7 cellular contexts compared by ENCODE assay signal in genomic region chr10:30437039-30437781, GRCh38. TPM values are rescaled to one million over a fixed set of nuclear protein-coding genes. Genes with fewer than 3 reads are reported as not detected.
DNase-seq lines count a peak whose midpoint lies in the region; ATAC-seq, FAIRE-seq and TF ChIP-seq lines count a peak whose summit lies in the region.

No MANE protein-coding gene starts in this region.

- peak overlapping the region; percentile 61 to 73 (median 66) for H3K4me3 Mint-ChIP-seq in nephron

- H3K9ac ChIP-seq in OCI-LY1 (ENCODE audit: low read length) = peak overlapping the region; percentile 31; the same call in 1 of the 2 replicates
- H3K9ac ChIP-seq in colonic mucosa (ENCODE audit: low read depth in 2 of 2, low read length in 2 of 2) = peak overlapping the region in 1 of 2 donors; percentile 23

- H3K36me3 Mint-ChIP-seq in nephron (ENCODE audit: low read depth) = peaks cover 7% of the 10 kb centered on the region

- TF ChIP-seq POLR2A in GM12891 (IDR thresholded peaks at IDR 0.05; ENCODE audit: low read depth, low read length) = peak; percentile 70; the same call in 1 of the 2 replicates

- TF ChIP-seq CTCF in OCI-LY1 (IDR thresholded peaks at IDR 0.05; ENCODE audit: low read length) (no peak), colonic mucosa (IDR thresholded peaks at IDR 0.05) (no peak), nephron (IDR thresholded peaks at IDR 0.05; ENCODE audit: unreplicated experiment in 3 of 3) (no peak), mucosa of descending colon (IDR thresholded peaks at IDR 0.05) (no peak)

- ATAC-seq in mucosa of descending colon = no peak

- H3K9me3 ChIP-seq in OCI-LY1 (ENCODE audit: low read length) = no peaks in the 10 kb centered on the region
- no peaks in the 10 kb centered on the region for H3K9me3 ChIP-seq in colonic mucosa
- no peaks in the 10 kb centered on the region for H3K9me3 ChIP-seq in mucosa of descending colon

- H4K20me1 ChIP-seq in OCI-LY1 (ENCODE audit: insufficient read depth, low read length) = no peaks in the 10 kb centered on the region

- H3K4me1 Mint-ChIP-seq in nephron = peaks cover 53% of the 10 kb centered on the region

- no peaks in the 10 kb centered on the region for H3K9me2 ChIP-seq in OCI-LY1 (ENCODE audit: low read depth, low read length)

- no peaks in the 10 kb centered on the region for H3F3A ChIP-seq in OCI-LY1 (ENCODE audit: insufficient read depth, low read length)

- intact Hi-C loops in colonic mucosa (cut with DNase I) = no loop called here
- intact Hi-C loops in mucosa of descending colon (cut with DNase I, micrococcal nuclease) = no loop called here

- no peaks in the 10 kb centered on the region for H3K9me3 Mint-ChIP-seq in nephron

- peak overlapping the region; percentile 71 for H3K27ac ChIP-seq in OCI-LY1 (ENCODE audit: low read depth, low read length, poor library complexity, severe bottlenecking)
- peak overlapping the region; percentile 100 for H3K27ac ChIP-seq in colonic mucosa

- FAIRE-seq in GM12891 (lab: Jason Lieb, UNC) = peak; percentile 86

- H3K27me3 ChIP-seq in OCI-LY1 (ENCODE audit: insufficient read depth, low read length) (no peaks in the 10 kb centered on the region), colonic mucosa (no peaks in the 10 kb centered on the region)

- no peak overlapping the region for H2AFZ ChIP-seq in OCI-LY1 (ENCODE audit: low read length)

- no peak for DNase-seq in GM12891 (ENCODE audit: insufficient read length, low spot score)
- no peak for DNase-seq in colonic mucosa
- DNase-seq in NCI-H1048 (lab: John Stamatoyannopoulos, UW) = no peak
- DNase-seq in mucosa of descending colon = no peak
- no peak for DNase-seq in NCI-H2196 treated with DMSO at 0.1 percent for 48 hours (lab: John Stamatoyannopoulos, UW; ENCODE audit: unreplicated experiment)

- H3K4me3 ChIP-seq in OCI-LY1 (ENCODE audit: low read depth, low read length, poor library complexity, severe bottlenecking) (peak overlapping the region; percentile 70), colonic mucosa (peak overlapping the region; percentile 88), mucosa of descending colon (no peak overlapping the region)

- H3K36me3 ChIP-seq in OCI-LY1 (ENCODE audit: insufficient read depth, low read length) (peaks cover 40% of the 10 kb centered on the region), colonic mucosa (peaks cover 3% of the 10 kb centered on the region), mucosa of descending colon (ENCODE audit: low read depth) (no peaks in the 10 kb centered on the region)

- peak overlapping the region; percentile 57 for H3K4me2 ChIP-seq in OCI-LY1 (ENCODE audit: low read length)

- H3K27ac Mint-ChIP-seq in nephron = peak overlapping the region; percentile 68 to 85 (median 76)

- peaks cover 10% of the 10 kb centered on the region for H3K27me3 Mint-ChIP-seq in nephron (ENCODE audit: low read depth)

- peaks cover 51% of the 10 kb centered on the region for H3K79me2 ChIP-seq in OCI-LY1 (ENCODE audit: insufficient read depth, low read length)

- H3K4me1 ChIP-seq in OCI-LY1 (ENCODE audit: insufficient read depth, low read length, severe bottlenecking) (peaks cover 54% of the 10 kb centered on the region), colonic mucosa (no peaks in the 10 kb centered on the region), mucosa of descending colon (ENCODE audit: low read depth) (peaks cover 11% of the 10 kb centered on the region)

TF ChIP-seq in GM12891, 5 proteins besides CTCF, POLR2A, EP300 and RAD21:
- no peak for TF ChIP-seq SPI1 (IDR thresholded peaks at IDR 0.05; ENCODE audit: low read depth, low read length)
- TF ChIP-seq PAX5 (IDR thresholded peaks at IDR 0.05; ENCODE audit: insufficient read depth, low read length, severe bottlenecking) = no peak
- 0 out of 2 replicates have a peak, but pooled peaks have one; percentile 17 for TF ChIP-seq TAF1 (IDR thresholded peaks at IDR 0.05; ENCODE audit: low read depth, low read length)
- peak; percentile 80 for TF ChIP-seq POLR2AphosphoS5 (IDR thresholded peaks at IDR 0.05; ENCODE audit: low read depth, low read length)

RNA-seq across cellular contexts. Expression of gene MAP3K8, which starts 3.2 kb away (rescaled TPM):
- polyA plus RNA-seq in GM12891 (2012; ENCODE audit: low read depth, missing spikeins) = 77.3 TPM
- total RNA-seq in colonic mucosa (10 to 100 TPM in 1 of 2 donors, 1 to 10 TPM in 1; 6.8 to 12.6 TPM), mucosa of descending colon (10 to 100 TPM; 12.3 to 20.3 (median 18.1) TPM)
